Comparison of ENCODE assay signal across 16 cellular contexts in the genomic region with DNA sequence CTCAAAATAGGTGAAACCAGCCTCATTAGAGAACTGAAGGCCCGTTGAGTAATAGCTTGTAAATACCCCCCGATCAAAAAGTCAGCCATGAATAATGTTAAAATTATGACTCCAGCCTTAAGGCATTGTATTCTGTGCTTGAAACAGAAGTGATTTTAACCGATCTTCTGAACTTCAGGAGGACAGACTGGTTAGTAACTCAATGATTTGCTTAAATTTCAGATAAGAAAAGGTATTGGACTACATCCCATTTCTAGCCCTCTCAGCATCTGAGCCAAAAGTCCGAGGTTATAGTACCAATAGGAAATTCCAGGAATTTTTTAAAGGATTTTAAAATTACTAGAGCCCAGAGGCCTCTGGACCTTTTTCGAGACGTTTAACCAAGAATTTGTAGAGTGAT.
A peak's percentile ranks its signal among the peaks of the same experiment; 100 is the strongest.
DNase-seq lines count a peak whose midpoint lies in the region; ATAC-seq and TF ChIP-seq lines count a peak whose summit lies in the region.
"Had no signal": no experiment of that assay in that cellular context is flagged by ENCODE, and none has a peak within 500 bp of the region (broad histone marks: within the 10 kb centered on the region; RNA-seq: fewer than 3 reads in every experiment).

No MANE protein-coding gene starts in this region.

- no peak overlapping the region for H3K4me3 Mint-ChIP-seq in CD4-positive, alpha-beta memory T cell
- H3K4me3 Mint-ChIP-seq: CD8-positive, alpha-beta T cell had no signal

- no peak overlapping the region for H3K56ac ChIP-seq in IMR-90 (ENCODE audit: extremely low read depth, insufficient read depth, low read length)

- H3K9me3 ChIP-seq in IMR-90 (ENCODE audit: control insufficient read depth, insufficient read depth, low read length): no peaks in the 10 kb centered on the region
- no peaks in the 10 kb centered on the region for H3K9me3 ChIP-seq in CD4-positive, alpha-beta memory T cell (ENCODE audit: control insufficient read depth in 1 of 2, low read length in 2 of 2)
- H3K9me3 ChIP-seq: BE2C had no signal

- intact Hi-C loops in IMR-90 (cut with micrococcal nuclease): no loop called here
- intact Hi-C loops in CD4-positive, alpha-beta memory T cell (cut with micrococcal nuclease): no loop called here

- H4K91ac ChIP-seq in IMR-90 (ENCODE audit: insufficient read depth, low read depth, low read length): no peak overlapping the region

- H3K27ac ChIP-seq in IMR-90 (ENCODE audit: insufficient read depth, low read length): no peak overlapping the region
- H3K27ac ChIP-seq in CD4-positive, alpha-beta memory T cell (ENCODE audit: low read depth, low read length): no peak overlapping the region
- H3K27ac ChIP-seq: C4-2B, GM23248 had no signal

- no peak overlapping the region for H2AK5ac ChIP-seq in IMR-90 (ENCODE audit: low read depth, low read length)

- dilution Hi-C loops in IMR-90 (cut with HindIII; ENCODE audit: low sequenced_read_pairs, unreplicated experiment): no loop called here

- no peak overlapping the region for H3K18ac ChIP-seq in IMR-90 (ENCODE audit: low read depth, low read length)

- BruUV-seq in IMR-90 (replicated peaks; lab: Mats Ljungman, UMichigan): no TSS peak

- H3K4me1 Mint-ChIP-seq in CD4-positive, alpha-beta memory T cell: no peaks in the 10 kb centered on the region

- peak; percentile 52 for DNase-seq in EH (ENCODE audit: low read depth)
- DNase-seq in IMR-90: peak; percentile 7
- DNase-seq in astrocyte of the hippocampus (ENCODE audit: low read depth, low spot score): peak; percentile 43
- peak; percentile 69 for DNase-seq in fibroblast of the aortic adventitia (ENCODE audit: low read depth)
- no peak for DNase-seq in CD4-positive, alpha-beta memory T cell
- no peak for DNase-seq in UCSD-AML1 (lab: John Stamatoyannopoulos, UW; ENCODE audit: unreplicated experiment)
- no peak for DNase-seq in stimulated activated CD8-positive, alpha-beta memory T cell treated with anti-CD3 and anti-CD28 coated beads, Interleukin-4, amount 100 ng/mL, for 48 hours
- DNase-seq: BE2C; CD8-positive, alpha-beta T cell; COR-L47; DMS153; DMS79 treated with DMSO at 0.1 percent for 48 hours; GM23248 had no signal

- H3K4me1 ChIP-seq in IMR-90 (ENCODE audit: control insufficient read depth, insufficient read depth, low read length): no peaks in the 10 kb centered on the region
- H3K4me1 ChIP-seq in CD4-positive, alpha-beta memory T cell (ENCODE audit: insufficient read depth, low read length): no peaks in the 10 kb centered on the region
- H3K4me1 ChIP-seq: BE2C had no signal

- H4K20me1 ChIP-seq in IMR-90 (ENCODE audit: insufficient read depth, low read length): no peaks in the 10 kb centered on the region; the same call in 1 of the 2 replicates

- H2AFZ ChIP-seq in IMR-90 (replicated peaks; ENCODE audit: low read length, poor library complexity): no peak overlapping the region
- H2AFZ ChIP-seq: GM23248 had no signal

- in situ Hi-C loops in IMR-90 (cut with MboI; ENCODE audit: low sequenced_read_pairs): no loop called here

- no peak overlapping the region for H3K9ac ChIP-seq in IMR-90 (ENCODE audit: low read depth, low read length)
- H3K9ac ChIP-seq: GM23248 had no signal

- H3K23ac ChIP-seq in IMR-90 (ENCODE audit: low read depth, low read length): no peak overlapping the region

- TF ChIP-seq POLR2A in IMR-90 (IDR thresholded peaks at IDR 0.05; ENCODE audit: low read depth, low read length): no peak

- H3K79me1 ChIP-seq in IMR-90 (ENCODE audit: low read depth in 1 of 2, low read length in 2 of 2): peaks cover 10 to 13% of the 10 kb centered on the region in 2 experiments

- TF ChIP-seq RAD21 in IMR-90 (IDR thresholded peaks at IDR 0.05; ENCODE audit: low read length): no peak

- peaks cover 10% of the 10 kb centered on the region for H3K36me3 ChIP-seq in IMR-90 (ENCODE audit: control insufficient read depth, insufficient read depth, low read length)
- no peaks in the 10 kb centered on the region for H3K36me3 ChIP-seq in CD4-positive, alpha-beta memory T cell (ENCODE audit: insufficient read depth, low read length)
- H3K36me3 ChIP-seq: BE2C had no signal

- no peaks in the 10 kb centered on the region; the same call in 1 of the 2 replicates for H3K9me1 ChIP-seq in IMR-90 (ENCODE audit: insufficient read depth, low read length)

- no peak overlapping the region for H3K14ac ChIP-seq in IMR-90 (replicated peaks; ENCODE audit: low read depth, low read length)

- no peak for ATAC-seq in IMR-90 (ENCODE audit: low read depth)
- ATAC-seq in HG03025 (IDR thresholded peaks at IDR 0.05; ENCODE audit: low FRiP score, unreplicated experiment): no peak
- ATAC-seq: CD8-positive, alpha-beta T cell; HCT116 had no signal

- H3K27me3 Mint-ChIP-seq in CD4-positive, alpha-beta memory T cell: no peaks in the 10 kb centered on the region

- peaks cover 0 to 9% of the 10 kb centered on the region in 2 donors for H3K36me3 Mint-ChIP-seq in CD4-positive, alpha-beta memory T cell
- H3K36me3 Mint-ChIP-seq: CD8-positive, alpha-beta T cell had no signal

- POLR2A ChIA-PET in IMR-90 (lab: Charles Lee; ENCODE audit: unreplicated experiment): no interaction called here
- POLR2A ChIA-PET in CD4-positive, alpha-beta memory T cell (lab: Charles Lee; ENCODE audit: partially characterized antibody): no interaction called here

- CTCF ChIA-PET in IMR-90 (lab: Yijun Ruan, JAX): interaction anchor here (2.5 kb wide), 1 partner anchor 246 kb away, joined by 10 read pairs; no protein-coding TSS in a partner anchor
- CTCF ChIA-PET in CD4-positive, alpha-beta memory T cell (lab: Charles Lee; ENCODE audit: partially characterized antibody): no interaction called here

- no peak overlapping the region for H2BK120ac ChIP-seq in IMR-90 (ENCODE audit: low read depth, low read length)

- H2BK5ac ChIP-seq in IMR-90 (ENCODE audit: low read depth, low read length, poor library complexity, severe bottlenecking): no peak overlapping the region

- no peak overlapping the region for H2BK15ac ChIP-seq in IMR-90 (ENCODE audit: low read depth, low read length)

- no peak overlapping the region for H3K4ac ChIP-seq in IMR-90 (ENCODE audit: low read depth, low read length)

- no peaks in the 10 kb centered on the region for H3K9me3 Mint-ChIP-seq in CD4-positive, alpha-beta memory T cell
- H3K9me3 Mint-ChIP-seq: CD8-positive, alpha-beta T cell had no signal

- no peak overlapping the region for H2AK9ac ChIP-seq in IMR-90 (replicated peaks; ENCODE audit: low read depth, low read length, poor library complexity)

- H4K8ac ChIP-seq in IMR-90 (ENCODE audit: low read depth in 2 of 2, low read length in 2 of 2): no peak overlapping the region

- no peak overlapping the region for H3K27ac Mint-ChIP-seq in CD4-positive, alpha-beta memory T cell
- H3K27ac Mint-ChIP-seq: CD8-positive, alpha-beta T cell had no signal

- no peak overlapping the region for H3K4me2 ChIP-seq in IMR-90 (ENCODE audit: low read depth, low read length)

- no CpG with 5 or more reads among the region's 6 CpGs for WGBS in IMR-90 (ENCODE audit: extremely low coverage in 2 of 2, insufficient read length in 1 of 2), 2 experiments

- H2BK20ac ChIP-seq in IMR-90 (ENCODE audit: low read depth, low read length): no peak overlapping the region

- H3K4me3 ChIP-seq in IMR-90 (ENCODE audit: insufficient read depth, low read depth, low read length) (no peak overlapping the region), fibroblast of the aortic adventitia (ENCODE audit: low read depth, low read length) (no peak overlapping the region)
- no peak overlapping the region for H3K4me3 ChIP-seq in CD4-positive, alpha-beta memory T cell (ENCODE audit: low read length in 2 of 2)
- H3K4me3 ChIP-seq: GM23248 had no signal

- H3K27me3 ChIP-seq in IMR-90 (ENCODE audit: control insufficient read depth, insufficient read depth, low read length): no peaks in the 10 kb centered on the region
- no peaks in the 10 kb centered on the region for H3K27me3 ChIP-seq in CD4-positive, alpha-beta memory T cell (ENCODE audit: insufficient read depth, low read length)
- H3K27me3 ChIP-seq: BE2C had no signal

- no peak overlapping the region for H4K5ac ChIP-seq in IMR-90 (ENCODE audit: low read depth, low read length)

- TF ChIP-seq CTCF in IMR-90 (conservative IDR thresholded peaks at IDR 0.05; ENCODE audit: low read depth, low read length): no peak
- TF ChIP-seq CTCF in fibroblast of the aortic adventitia (IDR thresholded peaks at IDR 0.05; ENCODE audit: insufficient read depth, low read length): no peak

TF ChIP-seq in IMR-90, 13 proteins besides CTCF, POLR2A, EP300 and RAD21 (continues in another document):
- TF ChIP-seq RFX5 (IDR thresholded peaks at IDR 0.05; ENCODE audit: low read depth, low read length): no peak
- no peak for TF ChIP-seq CEBPB (IDR thresholded peaks at IDR 0.05; ENCODE audit: low read depth, low read length)
- TF ChIP-seq BHLHE40 (IDR thresholded peaks at IDR 0.05; ENCODE audit: low read depth, low read length): no peak
- no peak for TF ChIP-seq RCOR1 (IDR thresholded peaks at IDR 0.05; ENCODE audit: insufficient replicate concordance, low read length)
- TF ChIP-seq, protein P1, sequence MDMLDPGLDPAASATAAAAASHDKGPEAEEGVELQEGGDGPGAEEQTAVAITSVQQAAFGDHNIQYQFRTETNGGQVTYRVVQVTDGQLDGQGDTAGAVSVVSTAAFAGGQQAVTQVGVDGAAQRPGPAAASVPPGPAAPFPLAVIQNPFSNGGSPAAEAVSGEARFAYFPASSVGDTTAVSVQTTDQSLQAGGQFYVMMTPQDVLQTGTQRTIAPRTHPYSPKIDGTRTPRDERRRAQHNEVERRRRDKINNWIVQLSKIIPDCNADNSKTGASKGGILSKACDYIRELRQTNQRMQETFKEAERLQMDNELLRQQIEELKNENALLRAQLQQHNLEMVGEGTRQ (IDR thresholded peaks at IDR 0.05; ENCODE audit: low read depth, low read length): no peak
- TF ChIP-seq FOS (IDR thresholded peaks at IDR 0.05; ENCODE audit: low read depth, low read length): no peak
- no peak for TF ChIP-seq MXI1 (IDR thresholded peaks at IDR 0.05; ENCODE audit: borderline replicate concordance, low read depth, low read length)
- no peak for TF ChIP-seq SMC3 (IDR thresholded peaks at IDR 0.05; ENCODE audit: low read depth, low read length)
- TF ChIP-seq, protein P2, sequence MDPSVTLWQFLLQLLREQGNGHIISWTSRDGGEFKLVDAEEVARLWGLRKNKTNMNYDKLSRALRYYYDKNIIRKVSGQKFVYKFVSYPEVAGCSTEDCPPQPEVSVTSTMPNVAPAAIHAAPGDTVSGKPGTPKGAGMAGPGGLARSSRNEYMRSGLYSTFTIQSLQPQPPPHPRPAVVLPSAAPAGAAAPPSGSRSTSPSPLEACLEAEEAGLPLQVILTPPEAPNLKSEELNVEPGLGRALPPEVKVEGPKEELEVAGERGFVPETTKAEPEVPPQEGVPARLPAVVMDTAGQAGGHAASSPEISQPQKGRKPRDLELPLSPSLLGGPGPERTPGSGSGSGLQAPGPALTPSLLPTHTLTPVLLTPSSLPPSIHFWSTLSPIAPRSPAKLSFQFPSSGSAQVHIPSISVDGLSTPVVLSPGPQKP (IDR thresholded peaks at IDR 0.05; ENCODE audit: borderline replicate concordance, low read depth, low read length): no peak
- TF ChIP-seq NFE2L2 (IDR thresholded peaks at IDR 0.05; ENCODE audit: low read depth, low read length): no peak
- TF ChIP-seq MAZ (IDR thresholded peaks at IDR 0.05; ENCODE audit: borderline replicate concordance, low read depth, low read length): no peak
- TF ChIP-seq CHD1 (IDR thresholded peaks at IDR 0.05; ENCODE audit: low read depth, low read length): no peak

Comparison
In these comparisons a context has a peak if more than half of its experiments do, and no peak if none do; other contexts are left out.
1. DNase-seq: peak in EH (single experiment), IMR-90 (single experiment), astrocyte of the hippocampus (single experiment) and fibroblast of the aortic adventitia (single experiment); none in CD4-positive, alpha-beta memory T cell (0 of 5), UCSD-AML1 (single experiment) and stimulated activated CD8-positive, alpha-beta memory T cell treated with anti-CD3 and anti-CD28 coated beads, Interleukin-4, amount 100 ng/mL, for 48 hours (single experiment).